1 cellular context compared by ENCODE assay signal in the genomic region with DNA sequence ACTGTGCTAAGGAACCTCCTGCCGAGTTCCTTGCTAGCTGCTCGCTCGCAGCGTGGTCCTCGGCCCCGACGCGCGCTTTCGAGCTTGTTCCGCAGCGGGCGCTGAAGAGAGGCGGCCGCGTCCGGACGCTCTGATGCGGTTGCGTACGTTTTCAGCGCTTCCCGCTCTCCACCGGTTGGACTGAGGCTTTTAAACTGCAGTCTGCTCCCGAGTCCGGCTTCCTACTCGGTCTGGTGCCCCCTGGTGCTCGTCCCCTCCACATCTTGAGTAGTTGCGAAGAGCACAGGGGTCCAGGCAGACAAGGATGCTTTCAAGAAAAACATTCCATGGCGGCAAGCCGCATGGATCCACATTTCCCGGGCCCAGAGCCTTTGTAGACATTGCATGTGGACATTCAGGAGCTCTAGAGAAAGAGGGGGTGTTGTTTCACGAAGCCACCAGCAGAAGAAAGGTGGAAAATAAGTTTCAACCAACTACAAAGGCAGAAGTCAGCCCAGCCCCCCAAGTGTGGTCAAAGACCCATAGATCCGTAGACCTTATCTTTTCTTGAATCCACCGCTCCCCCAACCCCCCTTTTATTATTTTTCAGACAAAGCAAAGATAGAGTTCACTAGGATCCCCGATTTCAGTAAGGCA.
A peak's percentile ranks its signal among the peaks of the same experiment; 100 is the strongest.
TF ChIP-seq lines count a peak whose summit lies in the region.

No MANE protein-coding gene starts in this region.

TF ChIP-seq in HepG2, 621 proteins besides CTCF, POLR2A, EP300 and RAD21 (continued from another document and continues in another):
- TF ChIP-seq, protein P1, sequence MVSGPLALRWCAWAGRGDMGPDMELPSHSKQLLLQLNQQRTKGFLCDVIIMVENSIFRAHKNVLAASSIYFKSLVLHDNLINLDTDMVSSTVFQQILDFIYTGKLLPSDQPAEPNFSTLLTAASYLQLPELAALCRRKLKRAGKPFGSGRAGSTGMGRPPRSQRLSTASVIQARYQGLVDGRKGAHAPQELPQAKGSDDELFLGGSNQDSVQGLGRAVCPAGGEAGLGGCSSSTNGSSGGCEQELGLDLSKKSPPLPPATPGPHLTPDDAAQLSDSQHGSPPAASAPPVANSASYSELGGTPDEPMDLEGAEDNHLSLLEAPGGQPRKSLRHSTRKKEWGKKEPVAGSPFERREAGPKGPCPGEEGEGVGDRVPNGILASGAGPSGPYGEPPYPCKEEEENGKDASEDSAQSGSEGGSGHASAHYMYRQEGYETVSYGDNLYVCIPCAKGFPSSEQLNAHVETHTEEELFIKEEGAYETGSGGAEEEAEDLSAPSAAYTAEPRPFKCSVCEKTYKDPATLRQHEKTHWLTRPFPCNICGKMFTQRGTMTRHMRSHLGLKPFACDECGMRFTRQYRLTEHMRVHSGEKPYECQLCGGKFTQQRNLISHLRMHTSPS (CRISPR knock-in tag; IDR thresholded peaks at IDR 0.05; ENCODE audit: low read depth): peak; percentile 61; the same call in 1 of the 2 replicates
- TF ChIP-seq ZBTB34 (CRISPR knock-in tag; IDR thresholded peaks at IDR 0.05): no peak
- no peak for TF ChIP-seq ZKSCAN1 (IDR thresholded peaks at IDR 0.05; ENCODE audit: low read length)
- TF ChIP-seq, protein P2, sequence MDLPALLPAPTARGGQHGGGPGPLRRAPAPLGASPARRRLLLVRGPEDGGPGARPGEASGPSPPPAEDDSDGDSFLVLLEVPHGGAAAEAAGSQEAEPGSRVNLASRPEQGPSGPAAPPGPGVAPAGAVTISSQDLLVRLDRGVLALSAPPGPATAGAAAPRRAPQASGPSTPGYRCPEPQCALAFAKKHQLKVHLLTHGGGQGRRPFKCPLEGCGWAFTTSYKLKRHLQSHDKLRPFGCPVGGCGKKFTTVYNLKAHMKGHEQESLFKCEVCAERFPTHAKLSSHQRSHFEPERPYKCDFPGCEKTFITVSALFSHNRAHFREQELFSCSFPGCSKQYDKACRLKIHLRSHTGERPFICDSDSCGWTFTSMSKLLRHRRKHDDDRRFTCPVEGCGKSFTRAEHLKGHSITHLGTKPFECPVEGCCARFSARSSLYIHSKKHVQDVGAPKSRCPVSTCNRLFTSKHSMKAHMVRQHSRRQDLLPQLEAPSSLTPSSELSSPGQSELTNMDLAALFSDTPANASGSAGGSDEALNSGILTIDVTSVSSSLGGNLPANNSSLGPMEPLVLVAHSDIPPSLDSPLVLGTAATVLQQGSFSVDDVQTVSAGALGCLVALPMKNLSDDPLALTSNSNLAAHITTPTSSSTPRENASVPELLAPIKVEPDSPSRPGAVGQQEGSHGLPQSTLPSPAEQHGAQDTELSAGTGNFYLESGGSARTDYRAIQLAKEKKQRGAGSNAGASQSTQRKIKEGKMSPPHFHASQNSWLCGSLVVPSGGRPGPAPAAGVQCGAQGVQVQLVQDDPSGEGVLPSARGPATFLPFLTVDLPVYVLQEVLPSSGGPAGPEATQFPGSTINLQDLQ (CRISPR knock-in tag; IDR thresholded peaks at IDR 0.05): peak; percentile 67; the same call in 1 of the 2 replicates
- TF ChIP-seq, protein P3, sequence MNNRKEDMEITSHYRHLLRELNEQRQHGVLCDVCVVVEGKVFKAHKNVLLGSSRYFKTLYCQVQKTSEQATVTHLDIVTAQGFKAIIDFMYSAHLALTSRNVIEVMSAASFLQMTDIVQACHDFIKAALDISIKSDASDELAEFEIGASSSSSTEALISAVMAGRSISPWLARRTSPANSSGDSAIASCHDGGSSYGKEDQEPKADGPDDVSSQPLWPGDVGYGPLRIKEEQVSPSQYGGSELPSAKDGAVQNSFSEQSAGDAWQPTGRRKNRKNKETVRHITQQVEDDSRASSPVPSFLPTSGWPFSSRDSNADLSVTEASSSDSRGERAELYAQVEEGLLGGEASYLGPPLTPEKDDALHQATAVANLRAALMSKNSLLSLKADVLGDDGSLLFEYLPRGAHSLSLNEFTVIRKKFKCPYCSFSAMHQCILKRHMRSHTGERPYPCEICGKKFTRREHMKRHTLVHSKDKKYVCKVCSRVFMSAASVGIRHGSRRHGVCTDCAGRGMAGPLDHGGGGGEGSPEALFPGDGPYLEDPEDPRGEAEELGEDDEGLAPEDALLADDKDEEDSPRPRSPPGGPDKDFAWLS (CRISPR knock-in tag; IDR thresholded peaks at IDR 0.05; ENCODE audit: borderline replicate concordance): no peak
- TF ChIP-seq ZMYM4 (CRISPR knock-in tag; IDR thresholded peaks at IDR 0.05): peak; percentile 93
- peak; percentile 63; the same call in 1 of the 2 replicates for TF ChIP-seq FOXA3 (CRISPR knock-in tag; IDR thresholded peaks at IDR 0.05)
- TF ChIP-seq GMEB1 (CRISPR knock-in tag; IDR thresholded peaks at IDR 0.05; ENCODE audit: borderline replicate concordance): peak; percentile 95
- TF ChIP-seq BRCA1 (CRISPR knock-in tag; IDR thresholded peaks at IDR 0.05): peak; percentile 96
- peak; percentile 75 for TF ChIP-seq ZNF350 (CRISPR knock-in tag; IDR thresholded peaks at IDR 0.05; ENCODE audit: borderline replicate concordance, low read depth)
- peak; percentile 86; the same call in 1 of the 2 replicates for TF ChIP-seq ZNF441 (CRISPR knock-in tag; IDR thresholded peaks at IDR 0.05; ENCODE audit: borderline replicate concordance)
- peak; percentile 100 for TF ChIP-seq HNRNPLL (IDR thresholded peaks at IDR 0.05; ENCODE audit: low read depth, low read length, poor library complexity, severe bottlenecking)
- TF ChIP-seq HDAC6 (IDR thresholded peaks at IDR 0.05; ENCODE audit: low read depth, low read length): no peak
- no peak for TF ChIP-seq PBX2 (CRISPR knock-in tag; IDR thresholded peaks at IDR 0.05)
- TF ChIP-seq NFATC3 (CRISPR knock-in tag; IDR thresholded peaks at IDR 0.05): peak; percentile 88
- TF ChIP-seq ZFP90 (CRISPR knock-in tag; IDR thresholded peaks at IDR 0.05; ENCODE audit: borderline replicate concordance): peak; percentile 88; the same call in 1 of the 2 replicates
- peak; percentile 89 for TF ChIP-seq ASH2L (IDR thresholded peaks at IDR 0.05; ENCODE audit: insufficient read length, low read depth, low read length)
- TF ChIP-seq FOXM1 (CRISPR knock-in tag; IDR thresholded peaks at IDR 0.05): peak; percentile 80; the same call in 1 of the 2 replicates
- 0 out of 2 replicates have a peak, but pooled peaks have one; percentile 53 for TF ChIP-seq ZMAT3 (CRISPR knock-in tag; conservative IDR thresholded peaks at IDR 0.05)
- peak; percentile 92; the same call in 1 of the 2 replicates for TF ChIP-seq TIGD3 (CRISPR knock-in tag; IDR thresholded peaks at IDR 0.05; ENCODE audit: borderline replicate concordance)
- TF ChIP-seq ZNF367 (CRISPR knock-in tag; IDR thresholded peaks at IDR 0.05; ENCODE audit: borderline replicate concordance): peak; percentile 95
- no peak for TF ChIP-seq ZNF343 (CRISPR knock-in tag; IDR thresholded peaks at IDR 0.05)
- TF ChIP-seq RFXAP (CRISPR knock-in tag; IDR thresholded peaks at IDR 0.05; ENCODE audit: borderline replicate concordance): peak; percentile 84; the same call in 1 of the 2 replicates
- TF ChIP-seq KMT2A (CRISPR knock-in tag; IDR thresholded peaks at IDR 0.05): peak; percentile 99
- TF ChIP-seq ZNF747 (CRISPR knock-in tag; IDR thresholded peaks at IDR 0.05; ENCODE audit: borderline replicate concordance): peak; percentile 90; the same call in 1 of the 2 replicates
- TF ChIP-seq SMAD9 (CRISPR knock-in tag; IDR thresholded peaks at IDR 0.05): 0 out of 2 replicates have a peak, but pooled peaks have one; percentile 71
- TF ChIP-seq REPIN1 (CRISPR knock-in tag; IDR thresholded peaks at IDR 0.05; ENCODE audit: borderline replicate concordance, low read depth): peak; percentile 74; the same call in 1 of the 2 replicates
- TF ChIP-seq RNF2 (conservative IDR thresholded peaks at IDR 0.05; ENCODE audit: low read depth): peak; percentile 76; the same call in 1 of the 2 replicates
- TF ChIP-seq ZNF547 (CRISPR knock-in tag; IDR thresholded peaks at IDR 0.05): peak; percentile 89
- peak; percentile 91 for TF ChIP-seq POGZ (CRISPR knock-in tag; IDR thresholded peaks at IDR 0.05)
- peak; percentile 95 for TF ChIP-seq ZNF800 (CRISPR knock-in tag; IDR thresholded peaks at IDR 0.05)
- TF ChIP-seq ZNF331 (CRISPR knock-in tag; IDR thresholded peaks at IDR 0.05): peak; percentile 87
- TF ChIP-seq, protein P4, sequence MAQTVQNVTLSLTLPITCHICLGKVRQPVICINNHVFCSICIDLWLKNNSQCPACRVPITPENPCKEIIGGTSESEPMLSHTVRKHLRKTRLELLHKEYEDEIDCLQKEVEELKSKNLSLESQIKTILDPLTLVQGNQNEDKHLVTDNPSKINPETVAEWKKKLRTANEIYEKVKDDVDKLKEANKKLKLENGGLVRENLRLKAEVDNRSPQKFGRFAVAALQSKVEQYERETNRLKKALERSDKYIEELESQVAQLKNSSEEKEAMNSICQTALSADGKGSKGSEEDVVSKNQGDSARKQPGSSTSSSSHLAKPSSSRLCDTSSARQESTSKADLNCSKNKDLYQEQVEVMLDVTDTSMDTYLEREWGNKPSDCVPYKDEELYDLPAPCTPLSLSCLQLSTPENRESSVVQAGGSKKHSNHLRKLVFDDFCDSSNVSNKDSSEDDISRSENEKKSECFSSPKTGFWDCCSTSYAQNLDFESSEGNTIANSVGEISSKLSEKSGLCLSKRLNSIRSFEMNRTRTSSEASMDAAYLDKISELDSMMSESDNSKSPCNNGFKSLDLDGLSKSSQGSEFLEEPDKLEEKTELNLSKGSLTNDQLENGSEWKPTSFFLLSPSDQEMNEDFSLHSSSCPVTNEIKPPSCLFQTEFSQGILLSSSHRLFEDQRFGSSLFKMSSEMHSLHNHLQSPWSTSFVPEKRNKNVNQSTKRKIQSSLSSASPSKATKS (CRISPR knock-in tag; IDR thresholded peaks at IDR 0.05): no peak; the same call in 1 of the 2 replicates
- peak; percentile 62 for TF ChIP-seq ZNF589 (CRISPR knock-in tag; conservative IDR thresholded peaks at IDR 0.05)
- 0 out of 2 replicates have a peak, but pooled peaks have one; percentile 40 for TF ChIP-seq STAT5B (CRISPR knock-in tag; IDR thresholded peaks at IDR 0.05)
- peak; percentile 35 for TF ChIP-seq SKI (IDR thresholded peaks at IDR 0.05; ENCODE audit: partially characterized antibody)
- no peak for TF ChIP-seq MAZ (IDR thresholded peaks at IDR 0.05; ENCODE audit: borderline replicate concordance, low read depth, low read length)
- TF ChIP-seq MAZ (CRISPR knock-in tag; IDR thresholded peaks at IDR 0.05; ENCODE audit: low read depth): peak; percentile 81
- peak; percentile 67 for TF ChIP-seq PHF8 (CRISPR knock-in tag; IDR thresholded peaks at IDR 0.05)
- TF ChIP-seq MED13 (CRISPR knock-in tag; IDR thresholded peaks at IDR 0.05): peak; percentile 73; the same call in 1 of the 2 replicates
- peak; percentile 91 for TF ChIP-seq ZMYM3 (CRISPR knock-in tag; IDR thresholded peaks at IDR 0.05)
- peak; percentile 86; the same call in 1 of the 2 replicates for TF ChIP-seq ZSCAN21 (CRISPR knock-in tag; IDR thresholded peaks at IDR 0.05; ENCODE audit: borderline replicate concordance)
- peak; percentile 57; the same call in 1 of the 2 replicates for TF ChIP-seq ZNF333 (CRISPR knock-in tag; IDR thresholded peaks at IDR 0.05; ENCODE audit: borderline replicate concordance)
